In genomic region chr14:56205906-56206305, GRCh38 we compare ENCODE assay signal across 1 cellular context.
TF ChIP-seq lines count a peak whose summit lies in the region.

No MANE protein-coding gene starts in this region.

TF ChIP-seq in HEK293, 187 proteins besides CTCF, POLR2A, EP300 and RAD21 (continued from another document):
- TF ChIP-seq PRDM10 (tag by site-specific recombination; IDR thresholded peaks at IDR 0.05) (0 out of 2 replicates have a peak, but pooled peaks have one; percentile 23), OSR2 (tag by site-specific recombination; IDR thresholded peaks at IDR 0.05) (0 out of 2 replicates have a peak, but pooled peaks have one; percentile 15)
